Comparison of ENCODE assay signal across 19 cellular contexts in the genomic region with DNA sequence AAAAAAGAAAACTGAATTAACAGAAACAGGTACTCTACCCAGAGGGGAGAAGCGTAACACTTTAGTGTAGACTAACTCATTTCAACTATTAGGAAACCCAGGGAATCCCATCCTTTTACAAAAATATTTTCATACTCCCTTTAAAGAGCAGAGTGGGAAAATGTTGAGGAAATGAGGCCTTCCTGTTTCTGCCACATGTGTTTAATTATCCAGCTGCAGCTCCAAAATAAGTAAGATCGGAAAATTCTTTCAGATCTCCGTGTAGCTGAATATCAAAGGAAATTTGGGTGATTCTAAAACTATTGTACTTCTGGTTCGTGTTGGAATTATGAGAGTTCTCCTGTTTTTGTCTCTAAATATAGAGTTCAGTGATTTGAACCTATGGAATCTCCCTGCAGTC. TPM values are rescaled to one million over a fixed set of nuclear protein-coding genes. Genes with fewer than 3 reads are reported as not detected.
DNase-seq lines count a peak whose midpoint lies in the region; ATAC-seq, FAIRE-seq and TF ChIP-seq lines count a peak whose summit lies in the region.
"Had no signal": no experiment of that assay in that cellular context is flagged by ENCODE, and none has a peak within 500 bp of the region (broad histone marks: within the 10 kb centered on the region; RNA-seq: fewer than 3 reads in every experiment).

No MANE protein-coding gene starts in this region.

- H3K27me3 ChIP-seq in GM23248 (replicated peaks; ENCODE audit: insufficient read depth) (no peaks in the 10 kb centered on the region), astrocyte (ENCODE audit: insufficient read depth, low read length) (no peaks in the 10 kb centered on the region), suprapubic skin (no peaks in the 10 kb centered on the region)

- no peak for TF ChIP-seq CTCF in astrocyte (IDR thresholded peaks at IDR 0.05; ENCODE audit: insufficient read depth, low read depth, low read length)
- TF ChIP-seq CTCF in foreskin fibroblast (IDR thresholded peaks at IDR 0.05; ENCODE audit: low read depth, low read length), result no peak
- TF ChIP-seq CTCF in suprapubic skin (IDR thresholded peaks at IDR 0.05), result no peak

- H3K4me1 Mint-ChIP-seq in astrocyte (ENCODE audit: low read depth, unreplicated experiment), result peaks cover 16% of the 10 kb centered on the region
- H3K4me1 Mint-ChIP-seq: brain; CD4-positive, alpha-beta memory T cell had no signal

- no peaks in the 10 kb centered on the region for H3K9me3 ChIP-seq in GM23248 (ENCODE audit: low read depth)
- H3K9me3 ChIP-seq in astrocyte (ENCODE audit: insufficient read depth, low read depth, low read length), result no peaks in the 10 kb centered on the region
- no peaks in the 10 kb centered on the region for H3K9me3 ChIP-seq in suprapubic skin
- H3K9me3 ChIP-seq: prostate gland had no signal

- no peak for TF ChIP-seq EP300 in suprapubic skin (IDR thresholded peaks at IDR 0.05)

- H3K27ac ChIP-seq in GM23248 (peak overlapping the region; percentile 80), astrocyte (ENCODE audit: low read depth, low read length) (peak overlapping the region; percentile 85), suprapubic skin (peak overlapping the region; percentile 42)
- H3K27ac ChIP-seq: prostate gland, VCaP had no signal

- DNase-seq in GM23248, result peak; percentile 70
- no peak for DNase-seq in astrocyte (ENCODE audit: low read depth)
- DNase-seq in foreskin fibroblast, result peak; percentile 56 to 80
- no peak for DNase-seq in suprapubic skin (ENCODE audit: low spot score in 2 of 2)
- no peak for DNase-seq in activated CD4-positive, alpha-beta T cell treated with anti-CD3 and anti-CD28 coated beads for 1 hour
- no peak for DNase-seq in H4 (ENCODE audit: low spot score)
- DNase-seq: activated naive CD4-positive, alpha-beta T cell; CD4-positive, alpha-beta memory T cell; MV-4-11; NCI-H2171 treated with DMSO at 0.1 percent for 48 hours; stimulated activated CD4-positive, alpha-beta T cell treated with anti-CD3 and anti-CD28 coated beads, Interleukin-4, amount 100 ng/mL, for 4 hours; stimulated activated naive CD4-positive, alpha-beta T cell had no signal

- peak overlapping the region; percentile 41 for H3K27ac Mint-ChIP-seq in astrocyte (ENCODE audit: unreplicated experiment)
- H3K27ac Mint-ChIP-seq: brain; CD4-positive, alpha-beta memory T cell had no signal

- H3K36me3 Mint-ChIP-seq in astrocyte (ENCODE audit: low read depth, unreplicated experiment), result no peaks in the 10 kb centered on the region
- H3K36me3 Mint-ChIP-seq: brain; CD4-positive, alpha-beta memory T cell had no signal

- no peaks in the 10 kb centered on the region for H3K9me3 Mint-ChIP-seq in astrocyte (ENCODE audit: unreplicated experiment)
- H3K9me3 Mint-ChIP-seq: brain had no signal

- H3K4me2 ChIP-seq in GM23248 (ENCODE audit: unreplicated experiment), result peak overlapping the region; percentile 71
- no peak overlapping the region for H3K4me2 ChIP-seq in astrocyte (ENCODE audit: low read length)

- H3K36me3 ChIP-seq in GM23248 (ENCODE audit: low read depth) (no peaks in the 10 kb centered on the region), astrocyte (ENCODE audit: insufficient read depth, low read length) (no peaks in the 10 kb centered on the region), suprapubic skin (no peaks in the 10 kb centered on the region)
- H3K36me3 ChIP-seq: prostate gland had no signal

- H3K9ac ChIP-seq in GM23248 (peak overlapping the region; percentile 55), astrocyte (ENCODE audit: low read length) (peak overlapping the region; percentile 43)

- peak; percentile 39 for FAIRE-seq in astrocyte (lab: Jason Lieb, UNC)
- FAIRE-seq: H1, HTR-8/SVneo had no signal

- H3K4me3 ChIP-seq in GM23248, result peak overlapping the region; percentile 8; the same call in 1 of the 2 replicates
- no peak overlapping the region for H3K4me3 ChIP-seq in astrocyte (ENCODE audit: insufficient read depth, low read depth, low read length)
- no peak overlapping the region for H3K4me3 ChIP-seq in foreskin fibroblast (ENCODE audit: low read depth in 1 of 2, low read length in 2 of 2)
- H3K4me3 ChIP-seq in suprapubic skin, result no peak overlapping the region
- H3K4me3 ChIP-seq: prostate gland had no signal

- H4K20me1 ChIP-seq in GM23248 (ENCODE audit: insufficient read depth) (no peaks in the 10 kb centered on the region), astrocyte (ENCODE audit: insufficient read depth, low read length) (no peaks in the 10 kb centered on the region)

- ATAC-seq in HG03439 (IDR thresholded peaks at IDR 0.05; ENCODE audit: unreplicated experiment) (no peak), GM21360 (IDR thresholded peaks at IDR 0.05; ENCODE audit: unreplicated experiment) (no peak)

- H3F3A ChIP-seq in GM23248 (ENCODE audit: insufficient read depth), result peaks cover 33% of the 10 kb centered on the region

- WGBS in GM23248 (ENCODE audit: low coverage in 1 of 2, low lambda C conversion rate in 2 of 2, missing lambda C conversion rate in 2 of 2), 2 experiments, result 5 to 8% methylated on average over 4 of the region's 4 CpGs
- WGBS in suprapubic skin, result 51% methylated on average over 4 of the region's 4 CpGs

- H3K4me1 ChIP-seq in GM23248 (ENCODE audit: insufficient read depth) (peaks cover 47% of the 10 kb centered on the region), astrocyte (ENCODE audit: insufficient read depth, low read length) (peaks cover 7% of the 10 kb centered on the region), suprapubic skin (peaks cover 19% of the 10 kb centered on the region)
- H3K4me1 ChIP-seq: prostate gland had no signal

- in situ Hi-C loops in GM23248 (cut with MboI), result no loop called here

- TF ChIP-seq POLR2A in suprapubic skin (IDR thresholded peaks at IDR 0.05), result no peak

- H3K27me3 Mint-ChIP-seq in astrocyte (ENCODE audit: low read depth, unreplicated experiment), result no peaks in the 10 kb centered on the region

- no peaks in the 10 kb centered on the region for H3K9me2 ChIP-seq in GM23248 (ENCODE audit: insufficient read depth)

- H3K79me2 ChIP-seq in GM23248 (ENCODE audit: insufficient read depth), result no peaks in the 10 kb centered on the region
- no peaks in the 10 kb centered on the region for H3K79me2 ChIP-seq in astrocyte (ENCODE audit: insufficient read depth, low read length)

- H2AFZ ChIP-seq in GM23248, result peak overlapping the region; percentile 54
- peak overlapping the region; percentile 35 for H2AFZ ChIP-seq in astrocyte (ENCODE audit: low read depth, low read length)

- no peak overlapping the region for H3K4me3 Mint-ChIP-seq in astrocyte (ENCODE audit: unreplicated experiment)
- H3K4me3 Mint-ChIP-seq: brain; CD4-positive, alpha-beta memory T cell had no signal

RNA-seq across cellular contexts. Expression of gene CAV2, which starts 58.0 kb away (rescaled TPM):
- 251 and 283 TPM in 2 replicates for total RNA-seq in GM23248 (2014; rRNA removed; shearing (Covaris generic))
- 344 and 358 TPM in 2 replicates for polyA plus RNA-seq in GM23248 (2016; fragmentation: Nextera tagmentation; extraction: Ambion mirVana)
- total RNA-seq in astrocyte, result 152 and 161 TPM in 2 replicates
- total RNA-seq in suprapubic skin, result 100 to 1,000 TPM in 1 of 4 donors, 10 to 100 TPM in 3; 73.8 to 108 (median 98.7) TPM
- total RNA-seq in H4 (2014; rRNA removed; shearing (Covaris generic)), result 59.4 and 67.2 TPM in 2 replicates
- polyA plus RNA-seq: CD4-positive, alpha-beta memory T cell had no signal

Comparison
In these comparisons a context has a peak if more than half of its experiments do, and no peak if none do; other contexts are left out.
1. DNase-seq: peak in GM23248 (single experiment) and foreskin fibroblast (2 of 2); none in astrocyte (single experiment), suprapubic skin (0 of 2), activated CD4-positive, alpha-beta T cell treated with anti-CD3 and anti-CD28 coated beads for 1 hour (single experiment) and H4 (single experiment).
2. Peak in every context shown above with its lines, with median percentiles within 50 percentile points of each other: H3K27ac ChIP-seq.